In the genomic region with DNA sequence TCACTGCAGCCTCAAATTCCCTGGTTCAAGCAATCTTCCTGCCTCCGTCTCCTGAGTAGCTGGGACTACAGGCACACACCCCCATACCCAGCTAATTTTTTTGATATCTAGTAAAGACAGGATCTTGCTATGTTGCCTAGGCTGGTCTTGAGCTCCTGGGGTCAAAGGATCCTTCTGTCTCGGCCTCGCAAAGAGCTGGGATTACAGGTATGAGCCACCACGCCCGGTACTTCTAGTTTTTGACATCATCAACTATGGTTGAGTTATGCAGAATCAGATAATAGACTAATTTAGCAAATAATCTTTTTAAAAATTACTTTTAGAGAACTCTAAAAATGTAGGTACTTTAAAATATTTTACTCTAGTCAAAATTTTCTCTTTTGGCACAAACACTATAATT, we compare ENCODE assay signal across 8 cellular contexts.
"Had no signal": no experiment of that assay in that cellular context is flagged by ENCODE, and none has a peak within 500 bp of the region (broad histone marks: within the 10 kb centered on the region; RNA-seq: fewer than 3 reads in every experiment).

No MANE protein-coding gene starts in this region.

- H3K4me2 ChIP-seq: KMS-11 had no signal

- ATAC-seq: HepG2 had no signal

- H3K4me3 Mint-ChIP-seq: H9 had no signal

- H3K27me3 Mint-ChIP-seq: IgD-negative memory B cell had no signal

- DNase-seq: GM23248, H9, HCEC 1CT, KBM-7 had no signal

- H3K27ac Mint-ChIP-seq: IgD-negative memory B cell had no signal

- H3K4me1 Mint-ChIP-seq: IgD-negative memory B cell had no signal

- H2AFZ ChIP-seq: GM23248 had no signal

- H3K9me3 Mint-ChIP-seq: H9, IgD-negative memory B cell had no signal

- H3K27ac ChIP-seq: GM23248, HL-60, KMS-11 had no signal

- H3K36me3 Mint-ChIP-seq: IgD-negative memory B cell had no signal

- H3K4me3 ChIP-seq: GM23248 had no signal
